32 cellular contexts compared by ENCODE assay signal in genomic region chr10:5148678-5149032, GRCh38. TPM values are rescaled to one million over a fixed set of nuclear protein-coding genes. Genes with fewer than 3 reads are reported as not detected.
"Had no signal": no experiment of that assay in that cellular context is flagged by ENCODE, and none has a peak within 500 bp of the region (broad histone marks: within the 10 kb centered on the region; RNA-seq: fewer than 3 reads in every experiment).

No MANE protein-coding gene starts in this region.

- H3K27me3 ChIP-seq: esophagus muscularis mucosa, heart right ventricle, sigmoid colon, thyroid gland had no signal

- H3K4me3 ChIP-seq: esophagus muscularis mucosa, heart right ventricle, lower lobe of right lung, sigmoid colon, smooth muscle cell, thyroid gland had no signal

- H3K4me1 ChIP-seq: esophagus muscularis mucosa, foreskin keratinocyte, heart right ventricle, lower lobe of right lung, sigmoid colon, thyroid gland had no signal

- DNase-seq: activated CD4-positive, alpha-beta memory T cell treated with anti-CD3 and anti-CD28 coated beads, Interleukin-2, amount 10 ng/mL, durations not matched to agents 7 days and 5 days; activated CD4-positive, alpha-beta T cell treated with anti-CD3 and anti-CD28 coated beads for 1 hour; activated CD4-positive, alpha-beta T cell treated with anti-CD3 and anti-CD28 coated beads, Interleukin-2, amount 10 ng/mL, durations not matched to agents 7 days and 5 days; activated CD8-positive, alpha-beta memory T cell treated with anti-CD3 and anti-CD28 coated beads, Interleukin-2, amount 50 U/mL, for 48 hours; activated gamma-delta T cell treated with Interleukin-2 at 50 U/mL for 16 hours; activated naive CD4-positive, alpha-beta T cell treated with anti-CD3 and anti-CD28 coated beads, Interleukin-2, amount 50 U/mL, for 16 hours; activated T-cell treated with anti-CD3 and anti-CD28 coated beads, Interleukin-2, amount 50 U/mL, for 24 hours; amniotic stem cell; dermis blood vessel endothelial cell; effector CD4-positive, alpha-beta T cell; foreskin keratinocyte; heart right ventricle; kidney glomerular epithelial cell; lower lobe of right lung; mesenchymal stem cell; retina; sigmoid colon; stimulated activated CD4-positive, alpha-beta T cell treated with anti-CD3 and anti-CD28 coated beads, Interleukin-1b, Interleukin-23, amount 100 ng/mL, for 48 hours; stimulated activated CD4-positive, alpha-beta T cell treated with anti-CD3 and anti-CD28 coated beads, Interleukin-4, amount 100 ng/mL, for 4 hours; stimulated activated CD8-positive, alpha-beta memory T cell treated with anti-CD3 and anti-CD28 coated beads, Interleukin-4, amount 100 ng/mL, for 48 hours; stimulated activated naive CD8-positive, alpha-beta T cell treated with anti-CD3 and anti-CD28 coated beads, Interleukin-15, amount 100 ng/mL, for 72 hours; T-helper 2 cell; thyroid gland had no signal

- H3K9me3 ChIP-seq: thyroid gland had no signal

- H3K27ac ChIP-seq: esophagus muscularis mucosa, foreskin keratinocyte, heart right ventricle, lower lobe of right lung, sigmoid colon, thyroid gland had no signal

- ATAC-seq: foreskin keratinocyte; heart right ventricle; lower lobe of right lung; stimulated activated memory B cell treated with anti-CD40 and anti-IgM and Interleukin-4, amounts not matched to agents 10 μg/mL and 1 μg/mL and 100 μg/mL, for 72 hours; stimulated activated naive CD8-positive, alpha-beta T cell treated with anti-CD3 and anti-CD28 coated beads, Interleukin-15, amount 100 ng/mL, for 72 hours; WTC11 had no signal

- H3K36me3 ChIP-seq: esophagus muscularis mucosa, heart right ventricle, lower lobe of right lung, sigmoid colon, thyroid gland had no signal

RNA-seq across cellular contexts. Expression of gene AKR1C8, which starts 36.3 kb away (rescaled TPM):
- total RNA-seq: esophagus muscularis mucosa, foreskin keratinocyte, glomerular endothelial cell, osteoblast, posterior vena cava, sigmoid colon, smooth muscle cell, thyroid gland, ureter, WTC11 had no signal
- polyA plus RNA-seq: foreskin keratinocyte, sigmoid colon, smooth muscle cell had no signal

RNA-seq across cellular contexts. Expression of gene AKR1C4, which starts 48.0 kb away (rescaled TPM):
- total RNA-seq: activated CD4-positive, alpha-beta memory T cell treated with anti-CD3 and anti-CD28 coated beads, Interleukin-2, amount 10 ng/mL, durations not matched to agents 7 days and 5 days; activated CD4-positive, alpha-beta T cell treated with anti-CD3 and anti-CD28 coated beads, Interleukin-2, amount 10 ng/mL, durations not matched to agents 7 days and 5 days; bronchial epithelial cell; dermis blood vessel endothelial cell; esophagus muscularis mucosa; foreskin keratinocyte; glomerular endothelial cell; heart right ventricle; lower lobe of right lung; osteoblast; posterior vena cava; sigmoid colon; smooth muscle cell; thyroid gland; ureter; WTC11 had no signal
- polyA plus RNA-seq: foreskin keratinocyte, heart right ventricle, sigmoid colon, smooth muscle cell had no signal
